ENCODE assay signal across 8 cellular contexts in the genomic region with DNA sequence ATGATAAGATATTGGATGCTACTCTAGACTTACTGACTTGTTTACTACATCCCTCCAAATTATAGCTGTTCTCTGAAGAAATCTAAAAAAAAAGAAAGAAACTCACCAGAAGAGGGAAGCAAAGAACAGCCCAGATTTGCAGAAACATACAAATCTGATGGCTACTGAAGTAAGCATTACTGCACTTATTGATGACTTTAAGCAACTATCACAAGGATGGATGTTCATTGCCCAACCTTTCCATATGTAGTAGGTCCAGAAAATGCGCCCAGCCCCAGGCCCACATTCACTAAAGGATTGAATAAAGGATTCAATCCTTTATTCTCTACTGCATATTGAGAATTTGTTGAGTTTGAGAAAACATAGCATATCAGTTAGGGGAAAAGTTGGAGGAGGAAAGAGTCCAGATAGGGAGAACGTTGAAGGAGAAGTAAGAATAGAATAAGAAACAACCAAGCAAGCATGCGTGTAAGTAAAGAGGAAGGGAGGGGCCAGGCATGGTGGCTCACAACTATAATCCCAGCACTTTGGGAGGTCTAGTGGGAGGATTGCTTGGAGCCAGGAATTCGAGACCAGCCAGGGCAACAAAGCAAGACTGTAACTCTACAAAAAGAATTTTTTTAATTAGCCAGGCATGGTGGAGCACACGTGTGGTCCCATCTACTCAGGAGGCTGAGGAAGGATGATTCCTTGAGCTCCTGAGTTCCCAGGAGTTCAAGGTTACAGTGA. TPM values are rescaled to one million over a fixed set of nuclear protein-coding genes. Genes with fewer than 3 reads are reported as not detected.
DNase-seq lines count a peak whose midpoint lies in the region; FAIRE-seq and TF ChIP-seq lines count a peak whose summit lies in the region.

No MANE protein-coding gene starts in this region.

- no peak overlapping the region for H3K4me3 ChIP-seq in tibial artery

- in situ Hi-C loops in G401 (cut with HindIII; ENCODE audit: low sequenced_read_pairs), result no loop called here

- peaks cover 6% of the 10 kb centered on the region for H3K9me3 Mint-ChIP-seq in activated T-helper 1 cell treated with anti-CD3 and anti-CD28 coated beads, Interleukin-12 subunit alpha, Interleukin-12 subunit beta, Interleukin-2, Interleukin-4 antibody, amounts not matched to agents 30 ng/mL and 10 ng/mL and 1 ng/mL, durations not matched to agents 14 hours and 24 hours and 36 hours

- H3K27ac Mint-ChIP-seq in activated T-helper 1 cell treated with anti-CD3 and anti-CD28 coated beads, Interleukin-12 subunit alpha, Interleukin-12 subunit beta, Interleukin-2, Interleukin-4 antibody, amounts not matched to agents 30 ng/mL and 10 ng/mL and 1 ng/mL, durations not matched to agents 14 hours and 24 hours and 36 hours, result no peak overlapping the region

- H3K36me3 ChIP-seq in tibial artery, result no peaks in the 10 kb centered on the region

- no peak overlapping the region for H3K27ac ChIP-seq in tibial artery

- no peak overlapping the region for H3K4me3 Mint-ChIP-seq in activated T-helper 1 cell treated with anti-CD3 and anti-CD28 coated beads, Interleukin-12 subunit alpha, Interleukin-12 subunit beta, Interleukin-2, Interleukin-4 antibody, amounts not matched to agents 30 ng/mL and 10 ng/mL and 1 ng/mL, durations not matched to agents 14 hours and 24 hours and 36 hours

- H3K4me1 ChIP-seq in tibial artery, result no peaks in the 10 kb centered on the region

- peak; percentile 73 for FAIRE-seq in TTC549 (lab: Jason Lieb, UNC)

- TF ChIP-seq CTCF in GM20000 (IDR thresholded peaks at IDR 0.05; ENCODE audit: extremely low read depth, missing control alignments), result peak; percentile 5
- peak; percentile 38 to 43 for TF ChIP-seq CTCF in tibial artery (IDR thresholded peaks at IDR 0.05)

- peaks cover 1% of the 10 kb centered on the region for H3K27me3 Mint-ChIP-seq in activated T-helper 1 cell treated with anti-CD3 and anti-CD28 coated beads, Interleukin-12 subunit alpha, Interleukin-12 subunit beta, Interleukin-2, Interleukin-4 antibody, amounts not matched to agents 30 ng/mL and 10 ng/mL and 1 ng/mL, durations not matched to agents 14 hours and 24 hours and 36 hours (ENCODE audit: insufficient read depth)

- peaks cover 0 to 8% (median 0%) of the 10 kb centered on the region in 3 donors for H3K9me3 ChIP-seq in tibial artery

- H3K27me3 ChIP-seq in tibial artery, result no peaks in the 10 kb centered on the region

- DNase-seq in G401 (ENCODE audit: low spot score) (peak; percentile 23), GM20000 (ENCODE audit: low spot score) (peak; percentile 54), HPDE6-E6E7 (ENCODE audit: extremely low spot score) (peak; percentile 33), hepatic stellate cell (ENCODE audit: low spot score) (peak; percentile 31), tibial artery (no peak), NCI-H1048 (lab: John Stamatoyannopoulos, UW) (no peak)
- no peak for DNase-seq in activated T-helper 1 cell treated with anti-CD3 and anti-CD28 coated beads, Interleukin-12 subunit alpha, Interleukin-12 subunit beta, Interleukin-2, Interleukin-4 antibody, amounts not matched to agents 30 ng/mL and 10 ng/mL and 1 ng/mL, durations not matched to agents 14 hours and 24 hours and 36 hours (ENCODE audit: low spot score)

- H3K36me3 Mint-ChIP-seq in activated T-helper 1 cell treated with anti-CD3 and anti-CD28 coated beads, Interleukin-12 subunit alpha, Interleukin-12 subunit beta, Interleukin-2, Interleukin-4 antibody, amounts not matched to agents 30 ng/mL and 10 ng/mL and 1 ng/mL, durations not matched to agents 14 hours and 24 hours and 36 hours (ENCODE audit: low read depth), result no peaks in the 10 kb centered on the region

- peaks cover 4% of the 10 kb centered on the region for H3K4me1 Mint-ChIP-seq in activated T-helper 1 cell treated with anti-CD3 and anti-CD28 coated beads, Interleukin-12 subunit alpha, Interleukin-12 subunit beta, Interleukin-2, Interleukin-4 antibody, amounts not matched to agents 30 ng/mL and 10 ng/mL and 1 ng/mL, durations not matched to agents 14 hours and 24 hours and 36 hours (ENCODE audit: low read depth)

- intact Hi-C loops in tibial artery (cut with DNase I; ENCODE audit: low total_unique reads), result no loop called here
- intact Hi-C loops in activated T-helper 1 cell treated with anti-CD3 and anti-CD28 coated beads, Interleukin-12 subunit alpha, Interleukin-12 subunit beta, Interleukin-2, Interleukin-4 antibody, amounts not matched to agents 30 ng/mL and 10 ng/mL and 1 ng/mL, durations not matched to agents 14 hours and 24 hours and 36 hours (cut with micrococcal nuclease), result loop anchor here (1.0 to 5.0 kb wide), 4 partner anchors 33 to 413 kb away; a partner anchor contains a TSS

RNA-seq across cellular contexts. Expression of a gene that starts 33.8 kb away (rescaled TPM):
- 4.3 and 11.0 TPM in 2 replicates for total RNA-seq in G401 (2014; rRNA removed; shearing (Covaris generic))
- 1.6 and 1.9 TPM in 2 replicates for total RNA-seq in activated T-helper 1 cell treated with anti-CD3 and anti-CD28 coated beads, Interleukin-12 subunit alpha, Interleukin-12 subunit beta, Interleukin-2, Interleukin-4 antibody, amounts not matched to agents 30 ng/mL and 10 ng/mL and 1 ng/mL, durations not matched to agents 14 hours and 24 hours and 36 hours

RNA-seq across cellular contexts. Expression of a gene that starts 48.7 kb away (rescaled TPM):
- 23.5 and 32.2 TPM in 2 replicates for total RNA-seq in G401 (2014; rRNA removed; shearing (Covaris generic))
- 26.7 and 28.2 TPM in 2 replicates for total RNA-seq in activated T-helper 1 cell treated with anti-CD3 and anti-CD28 coated beads, Interleukin-12 subunit alpha, Interleukin-12 subunit beta, Interleukin-2, Interleukin-4 antibody, amounts not matched to agents 30 ng/mL and 10 ng/mL and 1 ng/mL, durations not matched to agents 14 hours and 24 hours and 36 hours

Comparison
In these comparisons a context has a peak if more than half of its experiments do, and no peak if none do; other contexts are left out.
1. DNase-seq: peak in G401 (single experiment), GM20000 (single experiment), HPDE6-E6E7 (single experiment) and hepatic stellate cell (single experiment); none in tibial artery (0 of 2), NCI-H1048 (single experiment) and activated T-helper 1 cell treated with anti-CD3 and anti-CD28 coated beads, Interleukin-12 subunit alpha, Interleukin-12 subunit beta, Interleukin-2, Interleukin-4 antibody, amounts not matched to agents 30 ng/mL and 10 ng/mL and 1 ng/mL, durations not matched to agents 14 hours and 24 hours and 36 hours (single experiment).